ENCODE assay signal across 21 cellular contexts in genomic region chr10:44316922-44317215, GRCh38.
"Had no signal": no experiment of that assay in that cellular context is flagged by ENCODE, and none has a peak within 500 bp of the region (broad histone marks: within the 10 kb centered on the region; RNA-seq: fewer than 3 reads in every experiment).

No MANE protein-coding gene starts in this region.

- H3K4me1 ChIP-seq: right atrium auricular region, upper lobe of left lung had no signal

- DNase-seq: activated CD4-positive, alpha-beta T cell treated with anti-CD3 and anti-CD28 coated beads for 4 hours; activated CD4-positive, CD25-positive, alpha-beta regulatory T cell; activated CD8-positive, alpha-beta memory T cell treated with anti-CD3 and anti-CD28 coated beads, Interleukin-2, amount 50 U/mL, for 4 hours; activated naive CD4-positive, alpha-beta T cell treated with anti-CD3 and anti-CD28 coated beads, Interleukin-2, amount 50 U/mL, for 16 hours; activated T-cell treated with anti-CD3 and anti-CD28 coated beads, Interleukin-2, amount 50 U/mL, for 1 hour; amniotic stem cell; brain microvascular endothelial cell; cortex of kidney; foreskin fibroblast; hippocampal formation; kidney; left colon; midbrain; naive thymus-derived CD8-positive, alpha-beta T cell; stimulated activated CD4-positive, alpha-beta T cell treated with anti-CD3 and anti-CD28 coated beads, Interleukin-4, amount 100 ng/mL, for 4 hours; stimulated activated naive CD8-positive, alpha-beta T cell treated with anti-CD3 and anti-CD28 coated beads, Interleukin-15, amount 100 ng/mL, for 72 hours; substantia nigra had no signal

- H3K9me3 ChIP-seq: right atrium auricular region, upper lobe of left lung had no signal

- ATAC-seq: stimulated activated memory B cell treated with anti-CD40 and anti-IgM and Interleukin-4, amounts not matched to agents 10 μg/mL and 1 μg/mL and 100 μg/mL, for 72 hours had no signal

- H3K4me3 ChIP-seq: right atrium auricular region, smooth muscle cell, upper lobe of left lung had no signal

- H3K27me3 ChIP-seq: brain microvascular endothelial cell, right atrium auricular region, upper lobe of left lung had no signal

- H3K4me2 ChIP-seq: smooth muscle cell had no signal

- H3K36me3 ChIP-seq: brain microvascular endothelial cell, right atrium auricular region, upper lobe of left lung had no signal

- H3K27ac ChIP-seq: brain microvascular endothelial cell, right atrium auricular region, upper lobe of left lung had no signal
